In the genomic region with DNA sequence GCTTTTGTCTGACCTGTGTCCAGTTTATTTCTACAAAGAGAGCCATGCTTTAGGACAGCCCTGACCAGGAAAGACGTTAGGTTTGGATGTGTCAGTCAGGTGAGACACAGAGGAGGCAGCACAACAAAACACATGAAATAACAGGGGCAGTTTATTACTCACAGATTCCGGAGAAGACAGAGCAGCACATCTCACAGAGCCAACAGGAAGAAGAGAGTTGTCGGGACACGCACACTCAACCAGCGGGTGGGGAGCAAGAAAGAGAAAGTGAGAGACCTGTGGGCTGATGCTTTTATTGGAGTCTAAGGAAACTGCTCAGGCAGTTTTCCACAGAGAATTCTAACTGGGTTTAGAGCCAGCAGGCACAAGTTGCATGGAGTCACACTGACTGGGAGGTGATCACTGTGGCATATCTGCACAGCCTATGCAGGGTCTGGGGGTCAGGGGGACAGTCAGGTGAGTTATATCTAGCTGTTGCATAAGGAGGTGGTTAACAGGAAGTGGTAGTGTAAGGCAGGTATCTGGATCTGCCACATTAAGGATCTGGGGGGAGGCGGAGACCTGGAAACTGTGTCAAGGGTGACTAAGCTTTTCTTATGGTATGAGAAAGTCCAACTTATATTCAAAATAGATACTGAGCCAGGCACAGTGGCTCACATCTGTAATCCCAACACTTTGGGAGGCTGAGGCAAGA, we compare ENCODE assay signal across 1 cellular context.
TF ChIP-seq lines count a peak whose summit lies in the region.

No MANE protein-coding gene starts in this region.

TF ChIP-seq in GM23338, 12 proteins besides CTCF, POLR2A, EP300 and RAD21 (continued from another document):
- TF ChIP-seq, protein P1, sequence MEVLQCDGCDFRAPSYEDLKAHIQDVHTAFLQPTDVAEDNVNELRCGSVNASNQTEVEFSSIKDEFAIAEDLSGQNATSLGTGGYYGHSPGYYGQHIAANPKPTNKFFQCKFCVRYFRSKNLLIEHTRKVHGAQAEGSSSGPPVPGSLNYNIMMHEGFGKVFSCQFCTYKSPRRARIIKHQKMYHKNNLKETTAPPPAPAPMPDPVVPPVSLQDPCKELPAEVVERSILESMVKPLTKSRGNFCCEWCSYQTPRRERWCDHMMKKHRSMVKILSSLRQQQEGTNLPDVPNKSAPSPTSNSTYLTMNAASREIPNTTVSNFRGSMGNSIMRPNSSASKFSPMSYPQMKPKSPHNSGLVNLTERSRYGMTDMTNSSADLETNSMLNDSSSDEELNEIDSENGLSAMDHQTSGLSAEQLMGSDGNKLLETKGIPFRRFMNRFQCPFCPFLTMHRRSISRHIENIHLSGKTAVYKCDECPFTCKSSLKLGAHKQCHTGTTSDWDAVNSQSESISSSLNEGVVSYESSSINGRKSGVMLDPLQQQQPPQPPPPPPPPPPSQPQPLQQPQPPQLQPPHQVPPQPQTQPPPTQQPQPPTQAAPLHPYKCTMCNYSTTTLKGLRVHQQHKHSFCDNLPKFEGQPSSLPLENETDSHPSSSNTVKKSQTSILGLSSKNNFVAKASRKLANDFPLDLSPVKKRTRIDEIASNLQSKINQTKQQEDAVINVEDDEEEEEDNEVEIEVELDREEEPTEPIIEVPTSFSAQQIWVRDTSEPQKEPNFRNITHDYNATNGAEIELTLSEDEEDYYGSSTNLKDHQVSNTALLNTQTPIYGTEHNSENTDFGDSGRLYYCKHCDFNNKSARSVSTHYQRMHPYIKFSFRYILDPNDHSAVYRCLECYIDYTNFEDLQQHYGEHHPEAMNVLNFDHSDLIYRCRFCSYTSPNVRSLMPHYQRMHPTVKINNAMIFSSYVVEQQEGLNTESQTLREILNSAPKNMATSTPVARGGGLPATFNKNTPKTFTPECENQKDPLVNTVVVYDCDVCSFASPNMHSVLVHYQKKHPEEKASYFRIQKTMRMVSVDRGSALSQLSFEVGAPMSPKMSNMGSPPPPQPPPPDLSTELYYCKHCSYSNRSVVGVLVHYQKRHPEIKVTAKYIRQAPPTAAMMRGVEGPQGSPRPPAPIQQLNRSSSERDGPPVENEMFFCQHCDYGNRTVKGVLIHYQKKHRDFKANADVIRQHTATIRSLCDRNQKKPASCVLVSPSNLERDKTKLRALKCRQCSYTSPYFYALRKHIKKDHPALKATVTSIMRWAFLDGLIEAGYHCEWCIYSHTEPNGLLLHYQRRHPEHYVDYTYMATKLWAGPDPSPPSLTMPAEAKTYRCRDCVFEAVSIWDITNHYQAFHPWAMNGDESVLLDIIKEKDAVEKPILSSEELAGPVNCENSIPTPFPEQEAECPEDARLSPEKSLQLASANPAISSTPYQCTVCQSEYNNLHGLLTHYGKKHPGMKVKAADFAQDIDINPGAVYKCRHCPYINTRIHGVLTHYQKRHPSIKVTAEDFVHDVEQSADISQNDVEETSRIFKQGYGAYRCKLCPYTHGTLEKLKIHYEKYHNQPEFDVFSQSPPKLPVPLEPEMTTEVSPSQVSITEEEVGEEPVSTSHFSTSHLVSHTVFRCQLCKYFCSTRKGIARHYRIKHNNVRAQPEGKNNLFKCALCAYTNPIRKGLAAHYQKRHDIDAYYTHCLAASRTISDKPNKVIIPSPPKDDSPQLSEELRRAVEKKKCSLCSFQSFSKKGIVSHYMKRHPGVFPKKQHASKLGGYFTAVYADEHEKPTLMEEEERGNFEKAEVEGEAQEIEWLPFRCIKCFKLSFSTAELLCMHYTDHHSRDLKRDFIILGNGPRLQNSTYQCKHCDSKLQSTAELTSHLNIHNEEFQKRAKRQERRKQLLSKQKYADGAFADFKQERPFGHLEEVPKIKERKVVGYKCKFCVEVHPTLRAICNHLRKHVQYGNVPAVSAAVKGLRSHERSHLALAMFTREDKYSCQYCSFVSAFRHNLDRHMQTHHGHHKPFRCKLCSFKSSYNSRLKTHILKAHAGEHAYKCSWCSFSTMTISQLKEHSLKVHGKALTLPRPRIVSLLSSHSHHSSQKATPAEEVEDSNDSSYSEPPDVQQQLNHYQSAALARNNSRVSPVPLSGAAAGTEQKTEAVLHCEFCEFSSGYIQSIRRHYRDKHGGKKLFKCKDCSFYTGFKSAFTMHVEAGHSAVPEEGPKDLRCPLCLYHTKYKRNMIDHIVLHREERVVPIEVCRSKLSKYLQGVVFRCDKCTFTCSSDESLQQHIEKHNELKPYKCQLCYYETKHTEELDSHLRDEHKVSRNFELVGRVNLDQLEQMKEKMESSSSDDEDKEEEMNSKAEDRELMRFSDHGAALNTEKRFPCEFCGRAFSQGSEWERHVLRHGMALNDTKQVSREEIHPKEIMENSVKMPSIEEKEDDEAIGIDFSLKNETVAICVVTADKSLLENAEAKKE (CRISPR knock-in tag; IDR thresholded peaks at IDR 0.05), result no peak
